ENCODE assay signal across 8 cellular contexts in the genomic region with DNA sequence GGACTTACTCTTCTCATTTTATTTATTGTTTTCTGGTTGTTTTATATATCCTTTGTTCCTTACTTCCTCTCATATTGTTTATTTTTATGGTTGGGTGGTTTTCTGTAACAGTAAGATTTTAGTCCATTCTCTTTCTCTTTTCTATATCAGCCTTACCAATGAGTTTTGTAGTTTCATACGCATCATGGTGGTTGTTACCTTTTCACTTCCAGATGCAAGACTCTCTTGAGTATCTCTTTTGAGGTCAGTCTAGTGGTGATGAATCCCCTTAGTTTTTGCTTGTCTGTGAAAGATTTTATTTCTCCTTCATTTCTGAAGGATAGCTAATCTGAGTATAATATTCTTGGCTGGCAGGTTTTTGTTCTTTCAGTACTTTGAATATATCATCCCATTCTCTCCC.
"Had no signal": no experiment of that assay in that cellular context is flagged by ENCODE, and none has a peak within 500 bp of the region (broad histone marks: within the 10 kb centered on the region; RNA-seq: fewer than 3 reads in every experiment).

No MANE protein-coding gene starts in this region.

- DNase-seq: H9, HCEC 1CT, IMR-90 had no signal

- FAIRE-seq: H1, H54, HTR-8/SVneo, K562 had no signal

- H3K4me3 Mint-ChIP-seq: GM23338, H9 had no signal

- H3K4me3 ChIP-seq: GM23338, K562 had no signal

- ATAC-seq: GM23338, K562 had no signal

- H3K27ac Mint-ChIP-seq: GM23338, H9 had no signal

- H2AFZ ChIP-seq: GM23338 had no signal

- H3K4me2 ChIP-seq: GM23338 had no signal
